16 cellular contexts compared by ENCODE assay signal in genomic region chr10:94343159-94343558, GRCh38.
"Had no signal": no experiment of that assay in that cellular context is flagged by ENCODE, and none has a peak within 500 bp of the region (broad histone marks: within the 10 kb centered on the region; RNA-seq: fewer than 3 reads in every experiment).

No MANE protein-coding gene starts in this region.

- H3K27ac Mint-ChIP-seq: activated CD4-positive, alpha-beta T cell treated with anti-CD3 and anti-CD28 coated beads, Interleukin-2, amount 10 ng/mL, durations not matched to agents 7 days and 5 days; activated CD8-positive, alpha-beta T cell treated with anti-CD3 and anti-CD28 coated beads, Interleukin-2, amount 10 ng/mL, durations not matched to agents 7 days and 5 days; natural killer cell treated with Interleukin-12 subunit alpha and Interleukin-12 subunit beta and Interleukin-15 and Interleukin-18, amount 100 ng/mL, for 72 hours had no signal

- H3K27me3 Mint-ChIP-seq: activated CD4-positive, alpha-beta T cell treated with anti-CD3 and anti-CD28 coated beads, Interleukin-2, amount 10 ng/mL, durations not matched to agents 7 days and 5 days; natural killer cell treated with Interleukin-12 subunit alpha and Interleukin-12 subunit beta and Interleukin-15 and Interleukin-18, amount 100 ng/mL, for 72 hours; stimulated activated naive B cell treated with anti-CD40 and anti-IgM and Interleukin-4, amounts not matched to agents 10 μg/mL and 1 μg/mL and 100 μg/mL, for 72 hours had no signal

- DNase-seq: activated CD4-positive, alpha-beta T cell treated with anti-CD3 and anti-CD28 coated beads, Interleukin-2, amount 10 ng/mL, durations not matched to agents 7 days and 5 days; activated CD8-positive, alpha-beta memory T cell treated with anti-CD3 and anti-CD28 coated beads, Interleukin-2, amount 50 U/mL, for 4 hours; activated CD8-positive, alpha-beta T cell treated with anti-CD3 and anti-CD28 coated beads, Interleukin-2, amount 10 ng/mL, durations not matched to agents 7 days and 5 days; activated effector memory CD4-positive, alpha-beta T cell treated with anti-CD3 and anti-CD28 coated beads, Interleukin-2, amount 50 U/mL, for 16 hours; activated naive CD4-positive, alpha-beta T cell treated with anti-CD3 and anti-CD28 coated beads, Interleukin-2, amount 50 U/mL, for 16 hours; activated T-cell treated with anti-CD3 and anti-CD28 coated beads, Interleukin-2, amount 50 U/mL, for 48 hours; dermis blood vessel endothelial cell; foreskin keratinocyte; left cardiac atrium; pancreas; right lobe of liver; stimulated activated CD4-positive, alpha-beta T cell treated with anti-CD3 and anti-CD28 coated beads, Interleukin-4, amount 100 ng/mL, for 1 hour; stimulated activated naive B cell treated with anti-CD40 and anti-IgM and Interleukin-4, amounts not matched to agents 10 μg/mL and 1 μg/mL and 100 μg/mL, for 72 hours; upper lobe of right lung had no signal

- H3K4me3 Mint-ChIP-seq: activated CD4-positive, alpha-beta T cell treated with anti-CD3 and anti-CD28 coated beads, Interleukin-2, amount 10 ng/mL, durations not matched to agents 7 days and 5 days; activated CD8-positive, alpha-beta T cell treated with anti-CD3 and anti-CD28 coated beads, Interleukin-2, amount 10 ng/mL, durations not matched to agents 7 days and 5 days; natural killer cell treated with Interleukin-12 subunit alpha and Interleukin-12 subunit beta and Interleukin-15 and Interleukin-18, amount 100 ng/mL, for 72 hours; stimulated activated naive B cell treated with anti-CD40 and anti-IgM and Interleukin-4, amounts not matched to agents 10 μg/mL and 1 μg/mL and 100 μg/mL, for 72 hours had no signal

- ATAC-seq: activated CD4-positive, CD25-positive, alpha-beta regulatory T cell treated with anti-CD3 and anti-CD28 coated beads, Interleukin-2, amount 50 U/mL, for 24 hours; activated CD8-positive, alpha-beta T cell treated with anti-CD3 and anti-CD28 coated beads, Interleukin-2, amount 10 ng/mL, durations not matched to agents 7 days and 5 days; foreskin keratinocyte; left cardiac atrium; natural killer cell treated with Interleukin-12 subunit alpha and Interleukin-12 subunit beta and Interleukin-15 and Interleukin-18, amount 100 ng/mL, for 72 hours; pancreas; right lobe of liver; stimulated activated naive B cell treated with anti-CD40 and anti-IgM and Interleukin-4, amounts not matched to agents 10 μg/mL and 1 μg/mL and 100 μg/mL, for 72 hours; upper lobe of right lung had no signal

- H3K9me3 Mint-ChIP-seq: activated CD4-positive, alpha-beta T cell treated with anti-CD3 and anti-CD28 coated beads, Interleukin-2, amount 10 ng/mL, durations not matched to agents 7 days and 5 days; natural killer cell treated with Interleukin-12 subunit alpha and Interleukin-12 subunit beta and Interleukin-15 and Interleukin-18, amount 100 ng/mL, for 72 hours had no signal

- H3K4me1 Mint-ChIP-seq: activated CD4-positive, alpha-beta T cell treated with anti-CD3 and anti-CD28 coated beads, Interleukin-2, amount 10 ng/mL, durations not matched to agents 7 days and 5 days had no signal
